8 cellular contexts compared by ENCODE assay signal in genomic region chr12:111409403-111410228, GRCh38. TPM values are rescaled to one million over a fixed set of nuclear protein-coding genes. Genes with fewer than 3 reads are reported as not detected.
DNase-seq lines count a peak whose midpoint lies in the region; ATAC-seq and TF ChIP-seq lines count a peak whose summit lies in the region.

No MANE protein-coding gene starts in this region.

- H3K9ac ChIP-seq in skeletal muscle tissue (ENCODE audit: low read depth in 1 of 3, low read length in 3 of 3): peak overlapping the region; percentile 33 to 62 (median 45)

- no peak overlapping the region for H3K27ac Mint-ChIP-seq in activated CD4-positive, alpha-beta memory T cell treated with anti-CD3 and anti-CD28 coated beads, Interleukin-2, amount 10 ng/mL, durations not matched to agents 7 days and 5 days

- peak; percentile 80 for DNase-seq in ACHN
- DNase-seq in HL-60 (ENCODE audit: low read depth in 1 of 2, low spot score in 1 of 2): peak; percentile 58 to 67
- DNase-seq in activated CD4-positive, alpha-beta memory T cell treated with anti-CD3 and anti-CD28 coated beads, Interleukin-2, amount 10 ng/mL, durations not matched to agents 7 days and 5 days: no peak
- DNase-seq in glomerular visceral epithelial cell (ENCODE audit: extremely low spot score): peak; percentile 86
- DNase-seq in NCI-H2029 treated with DMSO at 0.1 percent for 48 hours (lab: John Stamatoyannopoulos, UW): no peak

- peak overlapping the region; percentile 27; the same call in 1 of the 2 replicates for H3K27ac ChIP-seq in HL-60 (replicated peaks)
- H3K27ac ChIP-seq in skeletal muscle tissue (ENCODE audit: low read depth, low read length): peak overlapping the region; percentile 42

- POLR2A ChIA-PET in activated CD4-positive, alpha-beta memory T cell treated with anti-CD3 and anti-CD28 coated beads, Interleukin-2, amount 10 ng/mL, durations not matched to agents 7 days and 5 days (lab: Charles Lee): interaction anchor here (1.5 to 16.8 kb wide), 3 partner anchors 20 to 276 kb away, joined by 5 to 257 read pairs (median 237); partner anchors contain the start of gene BRAP

- CTCF ChIA-PET in activated CD4-positive, alpha-beta memory T cell treated with anti-CD3 and anti-CD28 coated beads, Interleukin-2, amount 10 ng/mL, durations not matched to agents 7 days and 5 days (lab: Charles Lee): interaction anchor here (1.0 to 4.3 kb wide), 4 partner anchors 13 to 42 kb away, joined by 4 to 20 read pairs (median 8); no protein-coding TSS in a partner anchor

- H3K4me3 ChIP-seq in HL-60 (replicated peaks; ENCODE audit: insufficient read depth, low read length) (peak overlapping the region; percentile 29), skeletal muscle tissue (ENCODE audit: low read length in 3 of 3) (peak overlapping the region in 2 of 3 donors; percentile 34 to 58)

- ATAC-seq in HG02642 (IDR thresholded peaks at IDR 0.05; ENCODE audit: poor library complexity, unreplicated experiment): no peak
- ATAC-seq in HG02840 (IDR thresholded peaks at IDR 0.05; ENCODE audit: low FRiP score, unreplicated experiment): no peak

- no peaks in the 10 kb centered on the region for H3K9me3 ChIP-seq in skeletal muscle tissue (ENCODE audit: control insufficient read depth in 3 of 3, low read length in 3 of 3)

- H3K36me3 Mint-ChIP-seq in activated CD4-positive, alpha-beta memory T cell treated with anti-CD3 and anti-CD28 coated beads, Interleukin-2, amount 10 ng/mL, durations not matched to agents 7 days and 5 days (ENCODE audit: low read depth): peaks cover 6% of the 10 kb centered on the region

- H3K9me3 Mint-ChIP-seq in activated CD4-positive, alpha-beta memory T cell treated with anti-CD3 and anti-CD28 coated beads, Interleukin-2, amount 10 ng/mL, durations not matched to agents 7 days and 5 days: no peaks in the 10 kb centered on the region

- peaks cover 2% of the 10 kb centered on the region for H3K27me3 Mint-ChIP-seq in activated CD4-positive, alpha-beta memory T cell treated with anti-CD3 and anti-CD28 coated beads, Interleukin-2, amount 10 ng/mL, durations not matched to agents 7 days and 5 days

- H3K4me3 Mint-ChIP-seq in activated CD4-positive, alpha-beta memory T cell treated with anti-CD3 and anti-CD28 coated beads, Interleukin-2, amount 10 ng/mL, durations not matched to agents 7 days and 5 days: peak overlapping the region; percentile 28

- H3K27me3 ChIP-seq in HL-60 (ENCODE audit: insufficient read depth, poor library complexity, severe bottlenecking): no peaks in the 10 kb centered on the region
- H3K27me3 ChIP-seq in skeletal muscle tissue (ENCODE audit: control insufficient read depth in 3 of 3, insufficient read depth in 3 of 3, low read length in 3 of 3): no peaks in the 10 kb centered on the region

- no peaks in the 10 kb centered on the region for H3K36me3 ChIP-seq in skeletal muscle tissue (ENCODE audit: control insufficient read depth in 3 of 3, insufficient read depth in 3 of 3, low read length in 3 of 3)

- peaks cover 51 to 86% (median 82%) of the 10 kb centered on the region in 3 donors for H3K4me1 ChIP-seq in skeletal muscle tissue (ENCODE audit: control insufficient read depth in 3 of 3, insufficient read depth in 3 of 3, low read length in 3 of 3)

- in situ Hi-C loops in ACHN (cut with HindIII; ENCODE audit: low pct_ligation_motif_present, low pct_unique_long_range_greater_than_20kb, low sequenced_read_pairs): no loop called here

- peaks cover 71% of the 10 kb centered on the region for H3K4me1 Mint-ChIP-seq in activated CD4-positive, alpha-beta memory T cell treated with anti-CD3 and anti-CD28 coated beads, Interleukin-2, amount 10 ng/mL, durations not matched to agents 7 days and 5 days

- TF ChIP-seq CTCF in HL-60 (IDR thresholded peaks at IDR 0.05; ENCODE audit: insufficient read depth, low read length): no peak

RNA-seq across cellular contexts. Expression of gene SH2B3, which starts 3.9 kb away (rescaled TPM):
- total RNA-seq in activated CD4-positive, alpha-beta memory T cell treated with anti-CD3 and anti-CD28 coated beads, Interleukin-2, amount 10 ng/mL, durations not matched to agents 7 days and 5 days: 10 to 100 TPM; 18.8 to 20.2 TPM
- total RNA-seq in skeletal muscle tissue: 7.8 TPM

RNA-seq across cellular contexts. Expression of gene PHETA1, which starts 40.7 kb away (rescaled TPM):
- total RNA-seq in activated CD4-positive, alpha-beta memory T cell treated with anti-CD3 and anti-CD28 coated beads, Interleukin-2, amount 10 ng/mL, durations not matched to agents 7 days and 5 days: under 1 TPM; 0.93 to 0.98 TPM
- 2.6 TPM for total RNA-seq in skeletal muscle tissue

Comparison
In these comparisons a context has a peak if more than half of its experiments do, and no peak if none do; other contexts are left out.
1. DNase-seq: peak in ACHN (single experiment), HL-60 (2 of 2) and glomerular visceral epithelial cell (single experiment); none in activated CD4-positive, alpha-beta memory T cell treated with anti-CD3 and anti-CD28 coated beads, Interleukin-2, amount 10 ng/mL, durations not matched to agents 7 days and 5 days (single experiment) and NCI-H2029 treated with DMSO at 0.1 percent for 48 hours (single experiment).